In the genomic region with DNA sequence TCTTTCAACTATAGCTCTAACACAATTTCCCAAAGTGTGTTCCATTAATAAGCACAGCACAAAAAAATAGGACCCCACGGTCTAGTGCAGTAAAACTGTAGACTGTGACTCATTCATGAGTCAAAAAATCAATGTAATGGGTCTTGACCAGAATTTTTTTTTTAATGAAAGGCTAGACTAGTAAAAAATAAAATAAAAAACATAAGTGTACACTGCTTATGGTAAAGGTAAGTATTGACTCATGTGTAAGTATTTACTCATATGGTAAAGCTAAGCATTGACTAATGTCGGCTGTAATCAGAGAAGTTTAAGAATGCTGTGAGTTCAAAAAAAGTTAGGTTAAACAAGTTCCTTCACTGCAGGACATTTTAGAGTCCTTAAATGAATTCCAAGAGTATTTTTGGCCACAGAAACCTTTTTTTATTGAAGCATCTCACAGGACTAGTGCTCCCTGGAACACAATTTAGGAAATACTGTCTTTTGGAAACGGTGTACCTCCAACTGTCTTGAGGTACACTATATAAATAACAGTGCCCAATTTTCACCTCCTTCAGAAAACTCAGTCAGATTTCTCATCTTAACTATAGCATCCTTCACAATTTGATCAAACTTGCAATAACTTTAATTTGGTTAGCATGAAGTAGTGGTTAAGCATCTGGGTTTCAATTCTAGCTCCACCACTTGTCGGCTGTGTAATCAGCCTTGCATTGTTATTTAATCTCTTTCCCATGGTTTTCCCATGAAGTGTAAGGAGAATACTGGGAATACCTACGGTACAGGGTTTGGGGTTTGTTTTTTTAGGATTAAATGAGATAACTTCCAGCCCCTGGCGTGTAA, we compare ENCODE assay signal across 1 cellular context.
TF ChIP-seq lines count a peak whose summit lies in the region.

No MANE protein-coding gene starts in this region.

TF ChIP-seq in HepG2, 621 proteins besides CTCF, POLR2A, EP300 and RAD21 (continued from another document):
- TF ChIP-seq, protein P1, sequence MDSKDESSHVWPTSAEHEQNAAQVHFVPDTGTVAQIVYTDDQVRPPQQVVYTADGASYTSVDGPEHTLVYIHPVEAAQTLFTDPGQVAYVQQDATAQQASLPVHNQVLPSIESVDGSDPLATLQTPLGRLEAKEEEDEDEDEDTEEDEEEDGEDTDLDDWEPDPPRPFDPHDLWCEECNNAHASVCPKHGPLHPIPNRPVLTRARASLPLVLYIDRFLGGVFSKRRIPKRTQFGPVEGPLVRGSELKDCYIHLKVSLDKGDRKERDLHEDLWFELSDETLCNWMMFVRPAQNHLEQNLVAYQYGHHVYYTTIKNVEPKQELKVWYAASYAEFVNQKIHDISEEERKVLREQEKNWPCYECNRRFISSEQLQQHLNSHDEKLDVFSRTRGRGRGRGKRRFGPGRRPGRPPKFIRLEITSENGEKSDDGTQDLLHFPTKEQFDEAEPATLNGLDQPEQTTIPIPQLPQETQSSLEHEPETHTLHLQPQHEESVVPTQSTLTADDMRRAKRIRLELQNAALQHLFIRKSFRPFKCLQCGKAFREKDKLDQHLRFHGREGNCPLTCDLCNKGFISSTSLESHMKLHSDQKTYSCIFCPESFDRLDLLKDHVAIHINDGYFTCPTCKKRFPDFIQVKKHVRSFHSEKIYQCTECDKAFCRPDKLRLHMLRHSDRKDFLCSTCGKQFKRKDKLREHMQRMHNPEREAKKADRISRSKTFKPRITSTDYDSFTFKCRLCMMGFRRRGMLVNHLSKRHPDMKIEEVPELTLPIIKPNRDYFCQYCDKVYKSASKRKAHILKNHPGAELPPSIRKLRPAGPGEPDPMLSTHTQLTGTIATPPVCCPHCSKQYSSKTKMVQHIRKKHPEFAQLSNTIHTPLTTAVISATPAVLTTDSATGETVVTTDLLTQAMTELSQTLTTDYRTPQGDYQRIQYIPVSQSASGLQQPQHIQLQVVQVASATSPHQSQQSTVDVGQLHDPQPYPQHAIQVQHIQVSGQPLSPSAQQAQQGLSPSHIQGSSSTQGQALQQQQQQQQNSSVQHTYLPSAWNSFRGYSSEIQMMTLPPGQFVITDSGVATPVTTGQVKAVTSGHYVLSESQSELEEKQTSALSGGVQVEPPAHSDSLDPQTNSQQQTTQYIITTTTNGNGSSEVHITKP (CRISPR knock-in tag; IDR thresholded peaks at IDR 0.05; ENCODE audit: low read depth) = no peak
- no peak for TF ChIP-seq FOXC1 (CRISPR knock-in tag; IDR thresholded peaks at IDR 0.05; ENCODE audit: borderline replicate concordance)
- no peak for TF ChIP-seq ARNT (IDR thresholded peaks at IDR 0.05)
- no peak for TF ChIP-seq ZNF678 (CRISPR knock-in tag; IDR thresholded peaks at IDR 0.05)
- no peak for TF ChIP-seq RBM39 (IDR thresholded peaks at IDR 0.05; ENCODE audit: low read depth, low read length, poor library complexity, severe bottlenecking)
- no peak for TF ChIP-seq HDAC1 (CRISPR knock-in tag; IDR thresholded peaks at IDR 0.05)
